8 cellular contexts compared by ENCODE assay signal in the genomic region with DNA sequence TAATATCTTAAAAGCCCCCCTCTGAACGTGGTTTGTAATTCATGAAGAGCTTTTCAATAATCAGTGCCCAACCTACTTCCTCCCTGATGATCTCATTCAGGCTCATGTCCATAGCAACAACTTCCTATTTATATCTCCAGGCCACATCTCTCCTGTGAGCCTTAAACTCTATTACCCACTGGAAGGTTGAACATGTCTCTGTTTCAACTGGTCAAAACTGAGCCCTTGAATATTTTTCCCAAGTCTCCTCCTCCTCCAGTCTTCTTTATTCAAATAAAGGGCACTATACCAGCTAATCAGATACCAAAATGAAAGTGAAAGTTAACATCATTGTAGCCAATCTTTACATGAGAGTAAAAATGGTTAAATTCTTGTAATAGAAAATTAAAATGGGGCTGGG.
A peak's percentile ranks its signal among the peaks of the same experiment; 100 is the strongest.
DNase-seq lines count a peak whose midpoint lies in the region; ATAC-seq and TF ChIP-seq lines count a peak whose summit lies in the region.

No MANE protein-coding gene starts in this region.

- peak overlapping the region; percentile 67 for H3K27ac ChIP-seq in BLaER1
- peak overlapping the region; percentile 34 to 65 for H3K27ac ChIP-seq in left lung

- H3K4me3 ChIP-seq in BLaER1 (peak overlapping the region; percentile 31; the same call in 1 of the 2 replicates), WI38 (ENCODE audit: low read depth, low read length) (0 out of 2 replicates have a peak overlapping the region, but pooled peaks have one; percentile 1), left lung (no peak overlapping the region)

- intact Hi-C loops in left lung (cut with DNase I), result no loop called here

- no peak overlapping the region for H3K9ac ChIP-seq in BLaER1

- H4K20me1 ChIP-seq in BLaER1, result no peaks in the 10 kb centered on the region

- H3K9me3 ChIP-seq in BLaER1 (peaks cover 7% of the 10 kb centered on the region), left lung (no peaks in the 10 kb centered on the region)

- DNase-seq in LoVo (ENCODE audit: low spot score) (peak; percentile 31), left lung (no peak)
- DNase-seq in activated effector memory CD4-positive, alpha-beta T cell treated with Interleukin-2 at 50 U/mL for 16 hours, result no peak
- no peak for DNase-seq in activated CD4-positive, alpha-beta T cell treated with anti-CD3 and anti-CD28 coated beads, Interleukin-2, amount 50 U/mL, for 4 hours

- no peaks in the 10 kb centered on the region for H3K36me3 ChIP-seq in BLaER1
- no peaks in the 10 kb centered on the region for H3K36me3 ChIP-seq in left lung

- TF ChIP-seq CTCF in WI38 (IDR thresholded peaks at IDR 0.05; ENCODE audit: low read depth, low read length) (no peak), left lung (IDR thresholded peaks at IDR 0.05) (no peak)

- peaks cover 47% of the 10 kb centered on the region for H3K4me1 ChIP-seq in BLaER1
- peaks cover 0 to 31% of the 10 kb centered on the region in 2 donors for H3K4me1 ChIP-seq in left lung

- H3K4me2 ChIP-seq in BLaER1, result peak overlapping the region; percentile 70

- H3K27me3 ChIP-seq in BLaER1, result no peaks in the 10 kb centered on the region
- no peaks in the 10 kb centered on the region for H3K27me3 ChIP-seq in left lung

- ATAC-seq in GM18909 (IDR thresholded peaks at IDR 0.05; ENCODE audit: poor library complexity, unreplicated experiment), result peak; percentile 54
- ATAC-seq in left lung, result peak; percentile 71
- ATAC-seq in GM21526 (IDR thresholded peaks at IDR 0.05; ENCODE audit: low FRiP score, unreplicated experiment), result no peak

Comparison
In these comparisons a context has a peak if more than half of its experiments do, and no peak if none do; other contexts are left out.
1. H3K4me3 ChIP-seq: peak in BLaER1 (single experiment) and WI38 (single experiment); none in left lung (0 of 2).